Comparison of ENCODE assay signal across 12 cellular contexts in the genomic region with DNA sequence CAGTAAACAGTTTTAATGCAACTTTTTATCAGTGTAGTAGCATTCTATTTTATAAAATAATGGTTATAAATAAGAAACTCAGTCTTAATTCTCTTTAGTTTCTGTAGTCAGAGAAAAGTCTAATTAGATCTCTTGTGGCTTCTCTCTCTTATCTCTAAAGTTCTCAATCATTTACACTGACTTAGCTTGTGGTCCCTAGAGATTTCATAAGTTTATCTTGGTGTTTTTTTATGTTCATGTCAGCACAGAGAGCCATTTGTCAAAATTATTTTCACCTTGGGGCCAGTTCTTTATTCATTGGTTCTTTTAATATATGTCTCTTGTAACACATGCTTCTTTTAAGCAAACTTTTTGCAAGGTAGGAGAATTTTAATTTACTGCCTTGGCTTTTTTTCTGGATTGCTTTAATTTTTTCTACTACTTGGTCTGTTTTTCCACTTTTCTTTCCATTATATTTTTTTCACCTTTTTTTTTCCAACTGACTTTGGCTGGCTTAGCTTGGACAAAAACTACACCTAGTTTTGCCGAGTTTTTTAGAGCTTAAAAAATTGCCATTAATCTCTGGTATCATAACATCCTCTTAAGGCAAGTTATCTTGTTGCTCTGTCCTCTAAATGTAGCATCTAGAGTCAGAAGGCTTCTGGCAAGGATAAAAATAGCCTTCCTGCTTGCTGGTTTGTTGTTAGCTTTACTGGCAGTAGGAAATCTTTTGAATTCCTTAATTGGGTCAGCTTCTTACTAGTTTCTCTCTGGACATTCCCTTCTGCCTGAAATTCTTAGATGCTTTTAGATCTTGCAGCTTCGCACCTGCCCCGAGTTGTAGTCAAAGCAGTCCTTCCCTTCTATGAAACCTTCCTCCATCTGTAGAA. TPM values are rescaled to one million over a fixed set of nuclear protein-coding genes. Genes with fewer than 3 reads are reported as not detected.
DNase-seq lines count a peak whose midpoint lies in the region; ATAC-seq and TF ChIP-seq lines count a peak whose summit lies in the region.
"Had no signal": no experiment of that assay in that cellular context is flagged by ENCODE, and none has a peak within 500 bp of the region (broad histone marks: within the 10 kb centered on the region; RNA-seq: fewer than 3 reads in every experiment).

No MANE protein-coding gene starts in this region.

- no peaks in the 10 kb centered on the region for H3K9me3 Mint-ChIP-seq in HFFc6
- H3K9me3 Mint-ChIP-seq: activated CD4-positive, alpha-beta T cell treated with anti-CD3 and anti-CD28 coated beads, Interleukin-2, amount 10 ng/mL, durations not matched to agents 7 days and 5 days had no signal

- H3K27me3 Mint-ChIP-seq in HFFc6 (ENCODE audit: insufficient read depth) = no peaks in the 10 kb centered on the region
- H3K27me3 Mint-ChIP-seq: activated CD4-positive, alpha-beta T cell treated with anti-CD3 and anti-CD28 coated beads, Interleukin-2, amount 10 ng/mL, durations not matched to agents 7 days and 5 days had no signal

- peaks cover 0 to 67% (median 53%) of the 10 kb centered on the region in 5 donors for H3K4me1 ChIP-seq in subcutaneous abdominal adipose tissue (ENCODE audit: control insufficient read depth in 5 of 5, insufficient read depth in 5 of 5, low read length in 5 of 5)

- peak overlapping the region; percentile 78 for H3K27ac Mint-ChIP-seq in HFFc6
- H3K27ac Mint-ChIP-seq: activated CD4-positive, alpha-beta T cell treated with anti-CD3 and anti-CD28 coated beads, Interleukin-2, amount 10 ng/mL, durations not matched to agents 7 days and 5 days had no signal

- H3K9me3 ChIP-seq in subcutaneous abdominal adipose tissue (ENCODE audit: control insufficient read depth in 5 of 5, low read length in 5 of 5) = no peaks in the 10 kb centered on the region

- H3K27me3 ChIP-seq in layer of hippocampus (ENCODE audit: control insufficient read depth, insufficient read depth, low read length) = no peaks in the 10 kb centered on the region
- no peaks in the 10 kb centered on the region for H3K27me3 ChIP-seq in subcutaneous abdominal adipose tissue (ENCODE audit: control insufficient read depth in 5 of 5, insufficient read depth in 4 of 5, low read length in 5 of 5)

- ATAC-seq in stimulated activated naive CD8-positive, alpha-beta T cell treated with anti-CD3 and anti-CD28 coated beads, Interleukin-15, Interleukin-2, amounts not matched to agents 100 U/mL and 50 U/mL, for 24 hours = no peak

- H3K27ac ChIP-seq in caudate nucleus (ENCODE audit: low read depth, low read length) = peak overlapping the region; percentile 75
- H3K27ac ChIP-seq in layer of hippocampus (ENCODE audit: low read depth, low read length) = peak overlapping the region; percentile 35
- H3K27ac ChIP-seq in subcutaneous abdominal adipose tissue (ENCODE audit: low read depth, low read length) = peak overlapping the region; percentile 8

- TF ChIP-seq CTCF in HFFc6 (IDR thresholded peaks at IDR 0.05) = no peak

- H3K4me3 ChIP-seq in subcutaneous abdominal adipose tissue (ENCODE audit: low read depth in 1 of 5, low read length in 5 of 5) = no peak overlapping the region

- peak overlapping the region; percentile 40; the same call in 1 of the 2 replicates for H3K4me3 Mint-ChIP-seq in HFFc6
- H3K4me3 Mint-ChIP-seq: activated CD4-positive, alpha-beta T cell treated with anti-CD3 and anti-CD28 coated beads, Interleukin-2, amount 10 ng/mL, durations not matched to agents 7 days and 5 days had no signal

- peaks cover 56% of the 10 kb centered on the region for H3K4me1 Mint-ChIP-seq in HFFc6 (ENCODE audit: low read depth)

- H3K9ac ChIP-seq in subcutaneous abdominal adipose tissue (ENCODE audit: low read length in 5 of 5) = peak overlapping the region in 1 of 5 donors; percentile 47

- H3K36me3 ChIP-seq in subcutaneous abdominal adipose tissue (ENCODE audit: control insufficient read depth in 5 of 5, insufficient read depth in 5 of 5, low read length in 5 of 5) = peaks cover 0 to 5% (median 0%) of the 10 kb centered on the region in 5 donors

- no peaks in the 10 kb centered on the region for H3K36me3 Mint-ChIP-seq in HFFc6 (ENCODE audit: low read depth)

- peak; percentile 58 for DNase-seq in HFFc6
- peak in 1 of 61 donors; percentile 30 for DNase-seq in caudate nucleus (lab: John Stamatoyannopoulos, UW)
- no peak for DNase-seq in HT-29 (ENCODE audit: low spot score)
- no peak for DNase-seq in HUDEP-2 (lab: John Stamatoyannopoulos, UW; ENCODE audit: unreplicated experiment in 76 of 76)
- DNase-seq in stimulated activated naive CD8-positive, alpha-beta T cell treated with anti-CD3 and anti-CD28 coated beads, Interleukin-15, Interleukin-2, amounts not matched to agents 100 U/mL and 50 U/mL, for 24 hours = no peak
- DNase-seq in activated CD4-positive, alpha-beta T cell treated with anti-CD3 and anti-CD28 coated beads, Interleukin-2, amount 50 U/mL, for 1 hour = no peak
- DNase-seq: activated CD4-positive, alpha-beta T cell treated with anti-CD3 and anti-CD28 coated beads, Interleukin-2, amount 10 ng/mL, durations not matched to agents 7 days and 5 days; DMS153; H7; NCI-H1436 had no signal

RNA-seq across cellular contexts. Expression of a gene that starts 35.3 kb away (rescaled TPM):
- 10 to 100 TPM; 19.5 to 25.9 (median 22.3) TPM for total RNA-seq in HFFc6 (2021; fragmentation: NEBNext Ultra II Directional; extraction: Animal tissue kit (Norgen Biotek cat#: 25700))
- 7.0 and 7.2 TPM in 2 replicates for total RNA-seq in HT-29 (2014; rRNA removed; shearing (Covaris generic))

Comparison
In these comparisons a context has a peak if more than half of its experiments do, and no peak if none do; other contexts are left out.
1. H3K27ac ChIP-seq: peak in every context shown above with its lines; median percentile 75 in caudate nucleus; 35 in layer of hippocampus; 8 in subcutaneous abdominal adipose tissue.